9 cellular contexts compared by ENCODE assay signal in the genomic region with DNA sequence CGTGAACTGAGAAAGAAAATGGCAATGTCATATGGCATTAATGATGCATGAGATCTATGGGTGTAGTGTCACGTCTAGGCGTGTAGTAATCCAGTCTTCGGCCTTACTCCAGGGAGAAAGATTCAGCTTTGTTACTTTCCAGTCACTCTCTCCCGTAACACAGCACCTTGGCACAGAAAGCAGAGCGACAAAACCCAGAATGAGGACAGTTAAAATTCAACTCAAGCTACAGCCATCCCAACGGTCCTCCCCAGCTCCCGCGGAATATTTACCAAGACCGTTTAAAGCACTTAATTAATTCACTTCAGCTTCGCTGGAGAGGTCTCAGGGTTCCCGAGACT. TPM values are rescaled to one million over a fixed set of nuclear protein-coding genes. Genes with fewer than 3 reads are reported as not detected.
DNase-seq lines count a peak whose midpoint lies in the region; ATAC-seq and TF ChIP-seq lines count a peak whose summit lies in the region.
"Had no signal": no experiment of that assay in that cellular context is flagged by ENCODE, and none has a peak within 500 bp of the region (broad histone marks: within the 10 kb centered on the region; RNA-seq: fewer than 3 reads in every experiment).

No MANE protein-coding gene starts in this region.

- no peak for DNase-seq in activated T-cell treated with anti-CD3 and anti-CD28 coated beads, Interleukin-2, amount 50 U/mL, for 4 hours
- no peak for DNase-seq in activated T-cell treated with anti-CD3 and anti-CD28 coated beads for 4 hours
- DNase-seq in caudate nucleus (lab: John Stamatoyannopoulos, UW): peak in 6 of 61 donors; percentile 33 to 73 (median 64)
- no peak for DNase-seq in memory B cell (ENCODE audit: low spot score in 2 of 2)
- DNase-seq in type B pancreatic cell (ENCODE audit: extremely low spot score, unreplicated experiment): no peak
- DNase-seq in stimulated activated CD4-positive, alpha-beta T cell treated with anti-CD3 and anti-CD28 coated beads, Interleukin-2, amount 100 ng/mL, for 48 hours: no peak
- DNase-seq in GF-D8 (lab: John Stamatoyannopoulos, UW): no peak
- no peak for DNase-seq in cerebellar nuclear complex (lab: John Stamatoyannopoulos, UW)
- DNase-seq: DND-41 had no signal

- no peak for ATAC-seq in activated T-cell treated with anti-CD3 and anti-CD28 coated beads, Interleukin-2, amount 50 U/mL, for 4 hours
- ATAC-seq in memory B cell (ENCODE audit: low read depth): no peak

- H3K9me3 Mint-ChIP-seq in activated T-cell treated with anti-CD3 and anti-CD28 coated beads, Interleukin-2, amount 50 U/mL, for 4 hours: no peaks in the 10 kb centered on the region
- H3K9me3 Mint-ChIP-seq in memory B cell (no peaks in the 10 kb centered on the region), type B pancreatic cell (no peaks in the 10 kb centered on the region)

- peaks cover 27% of the 10 kb centered on the region for H3K27me3 Mint-ChIP-seq in activated T-cell treated with anti-CD3 and anti-CD28 coated beads, Interleukin-2, amount 50 U/mL, for 4 hours (ENCODE audit: low read depth)
- H3K27me3 Mint-ChIP-seq in memory B cell (peaks cover 23% of the 10 kb centered on the region), type B pancreatic cell (peaks cover 7% of the 10 kb centered on the region)

- peaks cover 42% of the 10 kb centered on the region for H3K4me1 Mint-ChIP-seq in activated T-cell treated with anti-CD3 and anti-CD28 coated beads, Interleukin-2, amount 50 U/mL, for 4 hours (ENCODE audit: low read depth)
- H3K4me1 Mint-ChIP-seq in memory B cell (peaks cover 22% of the 10 kb centered on the region), type B pancreatic cell (ENCODE audit: unreplicated experiment) (peaks cover 35% of the 10 kb centered on the region)

- H3K27ac Mint-ChIP-seq in memory B cell (no peak overlapping the region), type B pancreatic cell (peak overlapping the region; percentile 29)

- peak overlapping the region; percentile 91 for H3K27ac ChIP-seq in caudate nucleus (ENCODE audit: low read depth, low read length)

- TF ChIP-seq CTCF in type B pancreatic cell (conservative IDR thresholded peaks at IDR 0.05): no peak

- H3K36me3 Mint-ChIP-seq in activated T-cell treated with anti-CD3 and anti-CD28 coated beads, Interleukin-2, amount 50 U/mL, for 4 hours (ENCODE audit: insufficient read depth): no peaks in the 10 kb centered on the region
- H3K36me3 Mint-ChIP-seq in memory B cell (no peaks in the 10 kb centered on the region), type B pancreatic cell (no peaks in the 10 kb centered on the region)

- H3K4me3 Mint-ChIP-seq in activated T-cell treated with anti-CD3 and anti-CD28 coated beads, Interleukin-2, amount 50 U/mL, for 4 hours: peak overlapping the region; percentile 77
- H3K4me3 Mint-ChIP-seq in memory B cell (peak overlapping the region; percentile 78), type B pancreatic cell (peak overlapping the region; percentile 89)

RNA-seq across cellular contexts. Expression of a gene that starts 0.8 kb away (rescaled TPM):
- 10 to 100 TPM; 17.9 to 23.8 (median 22.9) TPM for total RNA-seq in activated T-cell treated with anti-CD3 and anti-CD28 coated beads, Interleukin-2, amount 50 U/mL, for 4 hours
- 24.4 and 30.3 TPM in 2 replicates for total RNA-seq in type B pancreatic cell (ENCODE audit: low replicate concordance)
